In genomic region chr2:23824777-23825212, GRCh38 we compare ENCODE assay signal across 8 cellular contexts.
DNase-seq lines count a peak whose midpoint lies in the region; ATAC-seq and TF ChIP-seq lines count a peak whose summit lies in the region.

No MANE protein-coding gene starts in this region.

- no peaks in the 10 kb centered on the region for H3K9me3 ChIP-seq in AG04450 (ENCODE audit: control insufficient read depth, insufficient read depth, low read length)

- no peak overlapping the region for H3K27ac ChIP-seq in AG04450 (ENCODE audit: low read depth, low read length)

- POLR2A ChIA-PET in AG04450 (lab: Yijun Ruan, JAX), result interaction anchor here (0.8 to 2.1 kb wide), 3 partner anchors 102 to 259 kb away, joined by 3 to 10 read pairs (median 5); partner anchors contain the start of genes ATAD2B and WDCP

- TF ChIP-seq CTCF in AG04450 (IDR thresholded peaks at IDR 0.05; ENCODE audit: low read depth, low read length), result peak; percentile 76

- ATAC-seq in HG02571 (IDR thresholded peaks at IDR 0.05; ENCODE audit: unreplicated experiment), result no peak
- no peak for ATAC-seq in HG03025 (IDR thresholded peaks at IDR 0.05; ENCODE audit: low FRiP score, unreplicated experiment)

- DNase-seq in AG04450 (ENCODE audit: low read depth, low spot score) (no peak), ELF-1 (ENCODE audit: low read depth, low spot score) (peak; percentile 22), HS-5 (ENCODE audit: low read depth) (peak; percentile 35), OCI-M2 (lab: John Stamatoyannopoulos, UW; ENCODE audit: unreplicated experiment) (peak; percentile 25), cerebellum (ENCODE audit: low spot score) (peak; percentile 34), medulla oblongata (ENCODE audit: extremely low spot score) (peak; percentile 72)

- no peaks in the 10 kb centered on the region for H3K27me3 ChIP-seq in AG04450 (ENCODE audit: control insufficient read depth, insufficient read depth, low read length)

- H3K4me3 ChIP-seq in AG04450 (ENCODE audit: low read depth, low read length), result no peak overlapping the region

- CTCF ChIA-PET in AG04450 (lab: Charles Lee), result interaction anchor here (0.5 to 3.2 kb wide), 49 partner anchors 9 to 898 kb away, joined by 3 to 63 read pairs (median 5); partner anchors contain the start of genes ATAD2B, PFN4, TP53I3 and WDCP
